Comparison of ENCODE assay signal across 14 cellular contexts in genomic region chr16:2560131-2560797, GRCh38. TPM values are rescaled to one million over a fixed set of nuclear protein-coding genes. Genes with fewer than 3 reads are reported as not detected.
A peak's percentile ranks its signal among the peaks of the same experiment; 100 is the strongest.
DNase-seq lines count a peak whose midpoint lies in the region; ATAC-seq and TF ChIP-seq lines count a peak whose summit lies in the region.
"Not testable (repeated sequence)": the region's sequence is repeated elsewhere in the genome, so short reads cannot be mapped to it uniquely, and the experiment has no call there.
"Had no signal": no experiment of that assay in that cellular context is flagged by ENCODE, and none has a peak within 500 bp of the region (broad histone marks: within the 10 kb centered on the region; RNA-seq: fewer than 3 reads in every experiment).

No MANE protein-coding gene starts in this region.

- peak overlapping the region in 3 of 11 experiments; percentile 28 to 40 (median 29); a peak in 3 of 22 replicates for H3K9ac ChIP-seq in BLaER1 treated with 17β-estradiol and CSF1 and Interleukin-3, amounts not matched to agents 10 nM and 100 nM

- H3K36me3 ChIP-seq in BLaER1 treated with 17β-estradiol and CSF1 and Interleukin-3, amounts not matched to agents 10 nM and 100 nM = not testable (repeated sequence)

- not testable (repeated sequence) for TF ChIP-seq CTCF in activated B cell treated with CpG ODN at 0.5 μM for 24 hours (IDR thresholded peaks at IDR 0.05)

- DNase-seq in activated B cell treated with CpG ODN at 0.5 μM for 24 hours = peak; percentile 50
- DNase-seq in left colon = not testable (repeated sequence)

- H3K9me3 ChIP-seq in BLaER1 treated with 17β-estradiol and CSF1 and Interleukin-3, amounts not matched to agents 10 nM and 100 nM (replicated peaks in 1 of 11) = not testable (repeated sequence)

- CTCF ChIA-PET in activated B cell treated with CpG ODN at 0.5 μM for 24 hours (lab: Charles Lee) = not testable (repeated sequence)

- H3K27ac ChIP-seq in BLaER1 treated with 17β-estradiol and CSF1 and Interleukin-3, amounts not matched to agents 10 nM and 100 nM = peak overlapping the region in 7 of 11 experiments; percentile 44 to 66 (median 54); a peak in 11 of 22 replicates

- not testable (repeated sequence) for H3K9me3 Mint-ChIP-seq in activated B cell treated with CpG ODN at 0.5 μM for 24 hours; stimulated activated memory B cell treated with anti-CD40 and anti-IgM and Interleukin-4, amounts not matched to agents 10 μg/mL and 1 μg/mL and 100 μg/mL, for 72 hours

- H3K36me3 Mint-ChIP-seq in activated B cell treated with CpG ODN at 0.5 μM for 24 hours (ENCODE audit: low read depth); stimulated activated memory B cell treated with anti-CD40 and anti-IgM and Interleukin-4, amounts not matched to agents 10 μg/mL and 1 μg/mL and 100 μg/mL, for 72 hours: not testable (repeated sequence)

- POLR2A ChIA-PET in activated B cell treated with CpG ODN at 0.5 μM for 24 hours (lab: Charles Lee) = not testable (repeated sequence)

- not testable (repeated sequence) for H3K4me3 ChIP-seq in BLaER1 treated with 17β-estradiol and CSF1 and Interleukin-3, amounts not matched to agents 10 nM and 100 nM

- intact Hi-C loops in activated B cell treated with CpG ODN at 0.5 μM for 24 hours (cut with micrococcal nuclease); left colon (cut with DNase I, micrococcal nuclease): not testable (repeated sequence)

- H3K4me3 Mint-ChIP-seq in activated B cell treated with CpG ODN at 0.5 μM for 24 hours; stimulated activated memory B cell treated with anti-CD40 and anti-IgM and Interleukin-4, amounts not matched to agents 10 μg/mL and 1 μg/mL and 100 μg/mL, for 72 hours: not testable (repeated sequence)

- peak overlapping the region in 2 of 11 experiments; percentile 36 to 40; a peak in 4 of 22 replicates for H3K4me2 ChIP-seq in BLaER1 treated with 17β-estradiol and CSF1 and Interleukin-3, amounts not matched to agents 10 nM and 100 nM

- not testable (repeated sequence) for H3K4me1 Mint-ChIP-seq in activated B cell treated with CpG ODN at 0.5 μM for 24 hours; stimulated activated memory B cell treated with anti-CD40 and anti-IgM and Interleukin-4, amounts not matched to agents 10 μg/mL and 1 μg/mL and 100 μg/mL, for 72 hours

- not testable (repeated sequence) for H3K4me1 ChIP-seq in BLaER1 treated with 17β-estradiol and CSF1 and Interleukin-3, amounts not matched to agents 10 nM and 100 nM

- not testable (repeated sequence) for H4K20me1 ChIP-seq in BLaER1 treated with 17β-estradiol and CSF1 and Interleukin-3, amounts not matched to agents 10 nM and 100 nM

- not testable (repeated sequence) for H3K27me3 ChIP-seq in BLaER1 treated with 17β-estradiol and CSF1 and Interleukin-3, amounts not matched to agents 10 nM and 100 nM

- not testable (repeated sequence) for H3K27me3 Mint-ChIP-seq in activated B cell treated with CpG ODN at 0.5 μM for 24 hours; stimulated activated memory B cell treated with anti-CD40 and anti-IgM and Interleukin-4, amounts not matched to agents 10 μg/mL and 1 μg/mL and 100 μg/mL, for 72 hours

- peak; percentile 27 for ATAC-seq in GM18873 (IDR thresholded peaks at IDR 0.05; ENCODE audit: low FRiP score, unreplicated experiment)
- peak; percentile 59 for ATAC-seq in GM21528 (IDR thresholded peaks at IDR 0.05; ENCODE audit: low FRiP score, unreplicated experiment)
- peak; percentile 43 for ATAC-seq in HG02970 (IDR thresholded peaks at IDR 0.05; ENCODE audit: low FRiP score, unreplicated experiment)
- ATAC-seq in HG03442 (IDR thresholded peaks at IDR 0.05; ENCODE audit: unreplicated experiment) = peak; percentile 41
- peak; percentile 74 for ATAC-seq in activated B cell treated with CpG ODN at 0.5 μM for 24 hours (ENCODE audit: low read depth)
- peak; percentile 11 for ATAC-seq in left colon
- peak; percentile 92 for ATAC-seq in stimulated activated memory B cell treated with anti-CD40 and anti-IgM and Interleukin-4, amounts not matched to agents 10 μg/mL and 1 μg/mL and 100 μg/mL, for 72 hours

- H3K27ac Mint-ChIP-seq in activated B cell treated with CpG ODN at 0.5 μM for 24 hours; stimulated activated memory B cell treated with anti-CD40 and anti-IgM and Interleukin-4, amounts not matched to agents 10 μg/mL and 1 μg/mL and 100 μg/mL, for 72 hours: not testable (repeated sequence)

RNA-seq across cellular contexts. Expression of gene PDPK1, which starts 22.4 kb away (rescaled TPM):
- total RNA-seq in activated B cell treated with CpG ODN at 0.5 μM for 24 hours = 42.5 and 62.0 TPM in 2 replicates
- total RNA-seq in left colon = 10 to 100 TPM; 71.1 to 77.4 TPM

RNA-seq across cellular contexts. Expression of gene CEMP1, which starts 29.1 kb away (rescaled TPM):
- 0.16 and 0.66 TPM in 2 replicates for total RNA-seq in activated B cell treated with CpG ODN at 0.5 μM for 24 hours
- total RNA-seq in left colon = under 1 TPM; 0.70 TPM
- total RNA-seq: activated CD8-positive, alpha-beta T cell treated with anti-CD3 and anti-CD28 coated beads for 36 hours; cardiac septum; dermis blood vessel endothelial cell; fibroblast of villous mesenchyme; HT1080; natural killer cell treated with Interleukin-12 subunit alpha and Interleukin-12 subunit beta and Interleukin-15 and Interleukin-18, amount 100 ng/mL, for 72 hours had no signal

RNA-seq across cellular contexts. Expression of gene AMDHD2, which starts 40.1 kb away (rescaled TPM):
- total RNA-seq in activated B cell treated with CpG ODN at 0.5 μM for 24 hours (65.5 and 90.8 TPM in 2 replicates), left colon (10 to 100 TPM; 31.5 to 31.7 TPM)

RNA-seq across cellular contexts. Expression of gene ATP6V0C, which starts 46.5 kb away (rescaled TPM):
- total RNA-seq in activated B cell treated with CpG ODN at 0.5 μM for 24 hours (74.9 and 91.4 TPM in 2 replicates), left colon (100 to 1,000 TPM; 218 to 230 TPM)

Comparison
In these comparisons a context has a peak if more than half of its experiments do, and no peak if none do; other contexts are left out.
1. ATAC-seq: peak in every context shown above with its lines; median percentile 92 in stimulated activated memory B cell treated with anti-CD40 and anti-IgM and Interleukin-4, amounts not matched to agents 10 μg/mL and 1 μg/mL and 100 μg/mL, for 72 hours; 74 in activated B cell treated with CpG ODN at 0.5 μM for 24 hours; 59 in GM21528; 43 in HG02970; 41 in HG03442; 27 in GM18873; 11 in left colon.